In genomic region chr7:27709137-27710075, GRCh38 we compare ENCODE assay signal across 15 cellular contexts. TPM values are rescaled to one million over a fixed set of nuclear protein-coding genes. Genes with fewer than 3 reads are reported as not detected.
DNase-seq lines count a peak whose midpoint lies in the region; FAIRE-seq and TF ChIP-seq lines count a peak whose summit lies in the region.
"Had no signal": no experiment of that assay in that cellular context is flagged by ENCODE, and none has a peak within 500 bp of the region (broad histone marks: within the 10 kb centered on the region; RNA-seq: fewer than 3 reads in every experiment).

No MANE protein-coding gene starts in this region.

- H3K79me1 ChIP-seq in trophoblast cell (ENCODE audit: low read length) = no peaks in the 10 kb centered on the region

- no peak overlapping the region for H4K91ac ChIP-seq in trophoblast cell (ENCODE audit: low read depth, low read length)

- no peak for TF ChIP-seq POLR2A in tibial nerve (IDR thresholded peaks at IDR 0.05)

- peak; percentile 33 for FAIRE-seq in HTR-8/SVneo (lab: Jason Lieb, UNC)

- CTCF ChIA-PET in BJ (lab: Yijun Ruan, JAX) (interaction anchor here (0.8 to 1.1 kb wide), 3 partner anchors 26 to 41 kb away, joined by 3 read pairs; no protein-coding TSS in a partner anchor), mammary epithelial cell (lab: Charles Lee; ENCODE audit: low non-redundant PET) (no interaction called here), RWPE1 (lab: Yijun Ruan, JAX) (interaction anchor here (0.6 to 0.7 kb wide), 3 partner anchors 16 to 73 kb away, joined by 3 read pairs; no protein-coding TSS in a partner anchor)

- H4K12ac ChIP-seq in trophoblast cell (ENCODE audit: low read depth, low read length) = no peak overlapping the region

- POLR2A ChIA-PET in BJ (lab: Charles Lee) = no interaction called here
- POLR2A ChIA-PET in RWPE1 (lab: Yijun Ruan, JAX; ENCODE audit: low non-redundant PET) = no interaction called here

- H4K8ac ChIP-seq in trophoblast cell (ENCODE audit: low read depth, low read length) = no peak overlapping the region

- no peak overlapping the region for H2AFZ ChIP-seq in mammary epithelial cell (ENCODE audit: low read depth, low read length)
- no peak overlapping the region for H2AFZ ChIP-seq in trophoblast cell (ENCODE audit: insufficient read depth, low read length, poor library complexity)

- no peak overlapping the region for H2AK5ac ChIP-seq in trophoblast cell (ENCODE audit: low read length)

- H3K79me2 ChIP-seq in mammary epithelial cell (ENCODE audit: insufficient read depth, low read length) (no peaks in the 10 kb centered on the region), trophoblast cell (ENCODE audit: control insufficient read depth, insufficient read depth, low read length, poor library complexity) (no peaks in the 10 kb centered on the region)

- 80% methylated on average over 2 of the region's 2 CpGs for WGBS in mammary epithelial cell (ENCODE audit: low coverage, missing lambda C conversion rate)
- 53 to 63% methylated on average over 2 of the region's 2 CpGs for WGBS in tibial nerve, 2 donors
- no CpG with 5 or more reads among the region's 2 CpGs for WGBS in trophoblast cell (ENCODE audit: extremely low coverage, insufficient coverage, insufficient read length)

- no peak overlapping the region for H2BK120ac ChIP-seq in trophoblast cell (ENCODE audit: insufficient read depth, low read length, poor library complexity)

- intact Hi-C loops in mammary epithelial cell (cut with micrococcal nuclease) = no loop called here

- no peaks in the 10 kb centered on the region for H3K27me3 ChIP-seq in BJ (ENCODE audit: control insufficient read depth, insufficient read depth, low read length)
- H3K27me3 ChIP-seq in mammary epithelial cell (ENCODE audit: insufficient read depth, low read length) = no peaks in the 10 kb centered on the region
- no peaks in the 10 kb centered on the region for H3K27me3 ChIP-seq in tibial nerve
- H3K27me3 ChIP-seq in trophoblast cell (ENCODE audit: insufficient read depth, low read length) = no peaks in the 10 kb centered on the region
- H3K27me3 ChIP-seq: tibial artery had no signal

- TF ChIP-seq CTCF in BJ (IDR thresholded peaks at IDR 0.05; ENCODE audit: insufficient read depth, low read depth, low read length) (no peak), mammary epithelial cell (conservative IDR thresholded peaks at IDR 0.05 in 1 of 2, IDR thresholded peaks at IDR 0.05 in 1 of 2; ENCODE audit: extremely low read depth in 1 of 2, insufficient read depth in 1 of 2, low read depth in 1 of 2, low read length in 2 of 2) (no peak), RWPE1 (conservative IDR thresholded peaks at IDR 0.05; ENCODE audit: low read depth) (no peak), tibial nerve (IDR thresholded peaks at IDR 0.05) (no peak)

- H3K9me3 ChIP-seq in mammary epithelial cell (replicated peaks; ENCODE audit: insufficient read depth, low read length) (no peaks in the 10 kb centered on the region), tibial nerve (no peaks in the 10 kb centered on the region), trophoblast cell (ENCODE audit: insufficient read depth, low read depth, low read length) (no peaks in the 10 kb centered on the region)
- H3K9me3 ChIP-seq: tibial artery had no signal

- H3K9ac ChIP-seq in mammary epithelial cell (ENCODE audit: insufficient read depth, low read length) (no peak overlapping the region), trophoblast cell (ENCODE audit: low read length) (no peak overlapping the region)

- peak; percentile 50 for DNase-seq in BJ (ENCODE audit: low read depth)
- DNase-seq in HTR-8/SVneo (ENCODE audit: insufficient read length, low spot score) = peak; percentile 61
- DNase-seq in mammary epithelial cell = peak; percentile 65
- peak; percentile 47 for DNase-seq in myocyte (ENCODE audit: low read depth)
- no peak for DNase-seq in RWPE1 (ENCODE audit: low spot score)
- DNase-seq in tibial nerve (ENCODE audit: low spot score in 2 of 2) = no peak
- no peak for DNase-seq in ACHN
- no peak for DNase-seq in trophoblast cell
- DNase-seq: activated effector memory CD4-positive, alpha-beta T cell treated with anti-CD3 and anti-CD28 coated beads, Interleukin-2, amount 50 U/mL, for 16 hours; DMS79 treated with DMSO at 0.1 percent for 48 hours; hypothalamus; right cardiac atrium; RPMI8226; tibial artery; WERI-Rb-1 had no signal

- H3K14ac ChIP-seq in trophoblast cell (ENCODE audit: low read length) = no peak overlapping the region

- BruUV-seq in mammary epithelial cell (replicated peaks; lab: Mats Ljungman, UMichigan) = no TSS peak

- peaks cover 7% of the 10 kb centered on the region for H3K4me1 ChIP-seq in mammary epithelial cell (ENCODE audit: insufficient read depth, low read length)
- no peaks in the 10 kb centered on the region for H3K4me1 ChIP-seq in tibial nerve
- no peaks in the 10 kb centered on the region for H3K4me1 ChIP-seq in trophoblast cell (ENCODE audit: control insufficient read depth in 1 of 2, insufficient read depth in 2 of 2, low read length in 2 of 2)

- no peak overlapping the region for H3K4ac ChIP-seq in trophoblast cell (ENCODE audit: low read depth, low read length)

- in situ Hi-C loops in mammary epithelial cell (cut with MboI; ENCODE audit: low sequenced_read_pairs in 2 of 2) = no loop called here
- in situ Hi-C loops in ACHN (cut with HindIII; ENCODE audit: low pct_ligation_motif_present, low pct_unique_long_range_greater_than_20kb, low sequenced_read_pairs) = no loop called here

- H3K27ac ChIP-seq in mammary epithelial cell (ENCODE audit: insufficient read depth, low read depth, low read length) (no peak overlapping the region), RWPE1 (no peak overlapping the region), tibial nerve (no peak overlapping the region), trophoblast cell (ENCODE audit: low read depth, low read length) (no peak overlapping the region)
- H3K27ac ChIP-seq: WERI-Rb-1 had no signal

- H4K20me1 ChIP-seq in mammary epithelial cell (ENCODE audit: insufficient read depth, low read length) = no peaks in the 10 kb centered on the region

- H2BK5ac ChIP-seq in trophoblast cell (ENCODE audit: low read depth, low read length, poor library complexity) = no peak overlapping the region

- H3K36me3 ChIP-seq in BJ (ENCODE audit: control insufficient read depth, insufficient read depth, low read length) (no peaks in the 10 kb centered on the region), mammary epithelial cell (ENCODE audit: insufficient read depth, low read length) (no peaks in the 10 kb centered on the region), tibial nerve (no peaks in the 10 kb centered on the region), trophoblast cell (ENCODE audit: control insufficient read depth in 1 of 2, insufficient read depth in 2 of 2, low read length in 2 of 2) (no peaks in the 10 kb centered on the region)
- H3K36me3 ChIP-seq: tibial artery, WERI-Rb-1 had no signal

- no peak overlapping the region for H3K23ac ChIP-seq in trophoblast cell (ENCODE audit: low read length)

- H3K4me2 ChIP-seq in mammary epithelial cell (ENCODE audit: insufficient read depth, low read depth, low read length) (no peak overlapping the region), trophoblast cell (ENCODE audit: low read length) (no peak overlapping the region)

- H3K4me3 ChIP-seq in BJ (ENCODE audit: low read depth, low read length) = no peak overlapping the region
- H3K4me3 ChIP-seq in mammary epithelial cell (replicated peaks in 1 of 3; ENCODE audit: insufficient read depth in 1 of 3, low read depth in 2 of 3, low read length in 3 of 3) = no peak overlapping the region
- no peak overlapping the region for H3K4me3 ChIP-seq in tibial nerve
- H3K4me3 ChIP-seq in trophoblast cell (ENCODE audit: low read depth, low read length) = no peak overlapping the region
- H3K4me3 ChIP-seq: tibial artery had no signal

- dilution Hi-C loops in mammary epithelial cell (cut with HindIII; ENCODE audit: low sequenced_read_pairs) = no loop called here

- H3K18ac ChIP-seq in trophoblast cell (ENCODE audit: low read length) = no peak overlapping the region

- TF ChIP-seq EP300 in tibial nerve (IDR thresholded peaks at IDR 0.05) = no peak

- no peak overlapping the region for H2BK12ac ChIP-seq in trophoblast cell (ENCODE audit: low read length)

RNA-seq across cellular contexts. Expression of gene TAX1BP1, which starts 30.6 kb away (rescaled TPM):
- polyA plus RNA-seq in BJ (2011; rRNA removed) = 93.6 and 143 TPM in 2 replicates
- 90.0 and 141 TPM in 2 replicates for polyA minus RNA-seq in BJ (2011; rRNA and poly(A)+ RNA removed)
- 10 to 100 TPM; 84.1 to 93.5 TPM for total RNA-seq in mammary epithelial cell
- polyA plus RNA-seq in mammary epithelial cell = 40.3 TPM
- 71.5 TPM for polyA minus RNA-seq in mammary epithelial cell
- total RNA-seq in myocyte = 161 and 185 TPM in 2 replicates
- polyA plus RNA-seq in myocyte (2012) = 98.6 TPM
- total RNA-seq in tibial nerve = 10 to 100 TPM; 52.8 to 89.6 (median 71.8) TPM
- 116 and 117 TPM in 2 replicates for polyA plus RNA-seq in trophoblast cell (2013)

RNA-seq across cellular contexts. Expression of gene HIBADH, which starts 46.7 kb away (rescaled TPM):
- polyA plus RNA-seq in BJ (2011; rRNA removed) = 42.4 and 70.4 TPM in 2 replicates
- 16.5 and 16.6 TPM in 2 replicates for polyA minus RNA-seq in BJ (2011; rRNA and poly(A)+ RNA removed)
- total RNA-seq in mammary epithelial cell = 10 to 100 TPM; 26.0 to 42.3 TPM
- polyA plus RNA-seq in mammary epithelial cell = 37.6 TPM
- polyA minus RNA-seq in mammary epithelial cell = 30.9 TPM
- 90.2 and 92.0 TPM in 2 replicates for total RNA-seq in myocyte
- polyA plus RNA-seq in myocyte (2012) = 74.2 TPM
- total RNA-seq in tibial nerve = 10 to 100 TPM; 36.6 to 44.0 (median 41.7) TPM
- 15.7 and 16.5 TPM in 2 replicates for polyA plus RNA-seq in trophoblast cell (2013)

Comparison
In these comparisons a context has a peak if more than half of its experiments do, and no peak if none do; other contexts are left out.
1. DNase-seq: peak in BJ (single experiment), HTR-8/SVneo (single experiment), mammary epithelial cell (single experiment) and myocyte (single experiment); none in RWPE1 (single experiment), tibial nerve (0 of 2), ACHN (single experiment) and trophoblast cell (0 of 2).